In genomic region chr1:28592314-28593071, GRCh38 we compare ENCODE assay signal across 8 cellular contexts. TPM values are rescaled to one million over a fixed set of nuclear protein-coding genes. Genes with fewer than 3 reads are reported as not detected.
A peak's percentile ranks its signal among the peaks of the same experiment; 100 is the strongest.
DNase-seq lines count a peak whose midpoint lies in the region; ATAC-seq lines count a peak whose summit lies in the region.

No MANE protein-coding gene starts in this region.

- H4K20me1 ChIP-seq in BLaER1 treated with 17β-estradiol and CSF1 and Interleukin-3, amounts not matched to agents 10 nM and 100 nM: peaks cover 0 to 5% (median 0%) of the 10 kb centered on the region in 11 experiments; a peak in 4 of 22 replicates

- H3K4me1 Mint-ChIP-seq in stimulated activated naive CD8-positive, alpha-beta T cell treated with anti-CD3 and anti-CD28 coated beads, Interleukin-15, Interleukin-2, amounts not matched to agents 100 ng/mL and 50 ng/mL, for 24 hours (ENCODE audit: low read depth): peaks cover 10% of the 10 kb centered on the region

- H3K9me3 Mint-ChIP-seq in activated naive CD4-positive, alpha-beta T cell treated with anti-CD3 and anti-CD28 coated beads, Interleukin-2, amount 50 U/mL, for 72 hours: no peaks in the 10 kb centered on the region
- H3K9me3 Mint-ChIP-seq in stimulated activated naive CD8-positive, alpha-beta T cell treated with anti-CD3 and anti-CD28 coated beads, Interleukin-15, Interleukin-2, amounts not matched to agents 100 ng/mL and 50 ng/mL, for 24 hours: no peaks in the 10 kb centered on the region

- no peaks in the 10 kb centered on the region for H3K9me3 ChIP-seq in BLaER1 treated with 17β-estradiol and CSF1 and Interleukin-3, amounts not matched to agents 10 nM and 100 nM (replicated peaks in 1 of 11)

- H3K27ac ChIP-seq in BLaER1 treated with 17β-estradiol and CSF1 and Interleukin-3, amounts not matched to agents 10 nM and 100 nM: peak overlapping the region in 3 of 11 experiments; percentile 2 to 40 (median 12); a peak in 3 of 22 replicates

- H3K27ac Mint-ChIP-seq in activated naive CD4-positive, alpha-beta T cell treated with anti-CD3 and anti-CD28 coated beads, Interleukin-2, amount 50 U/mL, for 72 hours: no peak overlapping the region
- H3K27ac Mint-ChIP-seq in stimulated activated naive CD8-positive, alpha-beta T cell treated with anti-CD3 and anti-CD28 coated beads, Interleukin-15, Interleukin-2, amounts not matched to agents 100 ng/mL and 50 ng/mL, for 24 hours: no peak overlapping the region

- no peak for DNase-seq in activated naive CD4-positive, alpha-beta T cell treated with anti-CD3 and anti-CD28 coated beads, Interleukin-2, amount 50 U/mL, for 72 hours (ENCODE audit: low spot score in 2 of 2)
- DNase-seq in iPS-NIHi11 (ENCODE audit: low spot score) (peak; percentile 77), NCI-H1105 (lab: John Stamatoyannopoulos, UW) (no peak), NCI-H2107 treated with DMSO at 0.1 percent for 48 hours (lab: John Stamatoyannopoulos, UW; ENCODE audit: unreplicated experiment) (no peak)

- H3K4me1 ChIP-seq in BLaER1 treated with 17β-estradiol and CSF1 and Interleukin-3, amounts not matched to agents 10 nM and 100 nM: peaks cover 4 to 54% (median 11%) of the 10 kb centered on the region in 10 experiments; a peak in 18 of 20 replicates

- no peaks in the 10 kb centered on the region for H3K36me3 Mint-ChIP-seq in activated naive CD4-positive, alpha-beta T cell treated with anti-CD3 and anti-CD28 coated beads, Interleukin-2, amount 50 U/mL, for 72 hours
- peaks cover 3% of the 10 kb centered on the region for H3K36me3 Mint-ChIP-seq in stimulated activated naive CD8-positive, alpha-beta T cell treated with anti-CD3 and anti-CD28 coated beads, Interleukin-15, Interleukin-2, amounts not matched to agents 100 ng/mL and 50 ng/mL, for 24 hours (ENCODE audit: low read depth)

- peak overlapping the region; percentile 54 to 76 (median 66) for H3K9ac ChIP-seq in BLaER1 treated with 17β-estradiol and CSF1 and Interleukin-3, amounts not matched to agents 10 nM and 100 nM

- peaks cover 7% of the 10 kb centered on the region for H3K27me3 Mint-ChIP-seq in stimulated activated naive CD8-positive, alpha-beta T cell treated with anti-CD3 and anti-CD28 coated beads, Interleukin-15, Interleukin-2, amounts not matched to agents 100 ng/mL and 50 ng/mL, for 24 hours

- peak; percentile 65 for ATAC-seq in GM21737 (IDR thresholded peaks at IDR 0.05; ENCODE audit: unreplicated experiment)
- ATAC-seq in activated naive CD4-positive, alpha-beta T cell treated with anti-CD3 and anti-CD28 coated beads, Interleukin-2, amount 50 U/mL, for 72 hours: peak; percentile 48 to 79
- ATAC-seq in HG02870 (IDR thresholded peaks at IDR 0.05; ENCODE audit: unreplicated experiment): no peak

- peak overlapping the region; percentile 76 for H3K4me3 Mint-ChIP-seq in stimulated activated naive CD8-positive, alpha-beta T cell treated with anti-CD3 and anti-CD28 coated beads, Interleukin-15, Interleukin-2, amounts not matched to agents 100 ng/mL and 50 ng/mL, for 24 hours

- H3K4me2 ChIP-seq in BLaER1 treated with 17β-estradiol and CSF1 and Interleukin-3, amounts not matched to agents 10 nM and 100 nM: peak overlapping the region; percentile 86 to 99 (median 92)

- H3K4me3 ChIP-seq in BLaER1 treated with 17β-estradiol and CSF1 and Interleukin-3, amounts not matched to agents 10 nM and 100 nM: peak overlapping the region; percentile 57 to 72 (median 62)

- peaks cover 12 to 36% (median 31%) of the 10 kb centered on the region in 11 experiments for H3K27me3 ChIP-seq in BLaER1 treated with 17β-estradiol and CSF1 and Interleukin-3, amounts not matched to agents 10 nM and 100 nM

- H3K36me3 ChIP-seq in BLaER1 treated with 17β-estradiol and CSF1 and Interleukin-3, amounts not matched to agents 10 nM and 100 nM: peaks cover 0 to 20% (median 0%) of the 10 kb centered on the region in 11 experiments; a peak in 4 of 22 replicates

RNA-seq across cellular contexts. Expression of gene RAB42, which starts 0.4 kb away (rescaled TPM):
- total RNA-seq in activated naive CD4-positive, alpha-beta T cell treated with anti-CD3 and anti-CD28 coated beads, Interleukin-2, amount 50 U/mL, for 72 hours: under 1 TPM in 1 of 2 donors, not detected in 1; 0.21 TPM

RNA-seq across cellular contexts. Expression of gene TRNAU1AP, which starts 39.6 kb away (rescaled TPM):
- total RNA-seq in activated naive CD4-positive, alpha-beta T cell treated with anti-CD3 and anti-CD28 coated beads, Interleukin-2, amount 50 U/mL, for 72 hours: 10 to 100 TPM; 64.8 to 73.4 TPM

RNA-seq across cellular contexts. Expression of gene TAF12, which starts 50.4 kb away (rescaled TPM):
- total RNA-seq in activated naive CD4-positive, alpha-beta T cell treated with anti-CD3 and anti-CD28 coated beads, Interleukin-2, amount 50 U/mL, for 72 hours: 10 to 100 TPM; 20.9 to 35.7 TPM

RNA-seq across cellular contexts. Expression of gene RNU11, which starts 55.9 kb away (rescaled TPM):
- not detected for total RNA-seq in activated naive CD4-positive, alpha-beta T cell treated with anti-CD3 and anti-CD28 coated beads, Interleukin-2, amount 50 U/mL, for 72 hours
